6 cellular contexts compared by ENCODE assay signal in genomic region chr6:31972709-31973350, GRCh38. TPM values are rescaled to one million over a fixed set of nuclear protein-coding genes. Genes with fewer than 3 reads are reported as not detected.
DNase-seq lines count a peak whose midpoint lies in the region; TF ChIP-seq lines count a peak whose summit lies in the region.

No MANE protein-coding gene starts in this region.

- no peaks in the 10 kb centered on the region for H3K9me3 ChIP-seq in breast epithelium

- peak; percentile 54 for DNase-seq in DMS53 (lab: John Stamatoyannopoulos, UW)
- DNase-seq in DMS53 treated with DMSO at 0.1 percent for 48 hours (lab: John Stamatoyannopoulos, UW; ENCODE audit: unreplicated experiment) = no peak
- no peak for DNase-seq in breast epithelium (ENCODE audit: low spot score in 2 of 2)
- DNase-seq in neural crest cell (ENCODE audit: low read depth, low spot score) = no peak
- DNase-seq in NCI-H2227 (lab: John Stamatoyannopoulos, UW; ENCODE audit: unreplicated experiment) = no peak
- DNase-seq in D341Med (ENCODE audit: low spot score) = no peak

- no peak for TF ChIP-seq POLR2A in breast epithelium (IDR thresholded peaks at IDR 0.05)

- peak overlapping the region; percentile 100 for H3K27ac Mint-ChIP-seq in neural crest cell (ENCODE audit: unreplicated experiment)

- peaks cover 25% of the 10 kb centered on the region for H3K36me3 Mint-ChIP-seq in neural crest cell (ENCODE audit: low read depth)

- peak overlapping the region; percentile 100 for H3K4me3 Mint-ChIP-seq in neural crest cell

- TF ChIP-seq CTCF in breast epithelium (IDR thresholded peaks at IDR 0.05) (no peak), neural crest cell (conservative IDR thresholded peaks at IDR 0.05) (no peak)

- no peaks in the 10 kb centered on the region for H3K36me3 ChIP-seq in breast epithelium

- no peaks in the 10 kb centered on the region for H3K27me3 Mint-ChIP-seq in neural crest cell (ENCODE audit: low read depth)

- peak overlapping the region; percentile 99 for H3K27ac ChIP-seq in breast epithelium

- H3K4me1 ChIP-seq in breast epithelium = peaks cover 8 to 15% of the 10 kb centered on the region in 2 donors

- no peaks in the 10 kb centered on the region for H3K9me3 Mint-ChIP-seq in neural crest cell

- H3K4me3 ChIP-seq in breast epithelium = peak overlapping the region; percentile 60 to 99 (median 73)

- H3K4me1 Mint-ChIP-seq in neural crest cell = peaks cover 33% of the 10 kb centered on the region

- intact Hi-C loops in breast epithelium (cut with DNase I; ENCODE audit: low total_unique reads) = no loop called here

- H3K27me3 ChIP-seq in breast epithelium = no peaks in the 10 kb centered on the region

RNA-seq across cellular contexts. Expression of gene DXO, which starts 0.9 kb away (rescaled TPM):
- total RNA-seq in breast epithelium = 10 to 100 TPM; 12.0 to 28.4 (median 22.0) TPM
- total RNA-seq in neural crest cell = 23.8 and 26.6 TPM in 2 replicates

RNA-seq across cellular contexts. Expression of gene C4A, which starts 9.0 kb away (rescaled TPM):
- total RNA-seq in breast epithelium = 100 to 1,000 TPM in 2 of 3 donors, 1 to 10 TPM in 1; 7.2 to 275 (median 230) TPM
- total RNA-seq in neural crest cell = 5.6 and 10.1 TPM in 2 replicates

RNA-seq across cellular contexts. Expression of gene SKIC2, which starts 13.9 kb away (rescaled TPM):
- total RNA-seq in breast epithelium = 10 to 100 TPM; 30.7 to 46.5 (median 43.9) TPM
- total RNA-seq in neural crest cell = 77.9 and 88.7 TPM in 2 replicates

RNA-seq across cellular contexts. Expression of gene NELFE, which starts 14.1 kb away (rescaled TPM):
- total RNA-seq in breast epithelium (10 to 100 TPM; 77.3 to 92.7 (median 90.1) TPM), neural crest cell (86.1 and 88.4 TPM in 2 replicates)

RNA-seq across cellular contexts. Expression of gene CFB, which starts 26.9 kb away (rescaled TPM):
- total RNA-seq in breast epithelium (100 to 1,000 TPM in 2 of 3 donors, 10 to 100 TPM in 1; 36.3 to 177 (median 130) TPM), neural crest cell (not detected in 2 replicates)
